Comparison of ENCODE assay signal across 10 cellular contexts in genomic region chr2:230124792-230125452, GRCh38. TPM values are rescaled to one million over a fixed set of nuclear protein-coding genes. Genes with fewer than 3 reads are reported as not detected.
DNase-seq lines count a peak whose midpoint lies in the region; ATAC-seq, FAIRE-seq and TF ChIP-seq lines count a peak whose summit lies in the region.
"Had no signal": no experiment of that assay in that cellular context is flagged by ENCODE, and none has a peak within 500 bp of the region (broad histone marks: within the 10 kb centered on the region; RNA-seq: fewer than 3 reads in every experiment).

No MANE protein-coding gene starts in this region.

- RAD21 ChIA-PET in GM12878 (lab: Charles Lee; ENCODE audit: unreplicated experiment) = no interaction called here

- H3K4me3 ChIP-seq in HL-60 (replicated peaks; ENCODE audit: insufficient read depth, low read length) (peak overlapping the region; percentile 12; the same call in 1 of the 2 replicates), GM12878 (peak overlapping the region; percentile 3; the same call in 1 of the 2 replicates), thoracic aorta (peak overlapping the region; percentile 5), ovary (no peak overlapping the region)

- H3K27me3 ChIP-seq in HL-60 (ENCODE audit: insufficient read depth, poor library complexity, severe bottlenecking) (no peaks in the 10 kb centered on the region), GM12878 (replicated peaks in 1 of 2; ENCODE audit: control insufficient read depth in 2 of 2, insufficient read depth in 2 of 2, low read length in 1 of 2) (no peaks in the 10 kb centered on the region), thoracic aorta (replicated peaks; ENCODE audit: insufficient read depth) (no peaks in the 10 kb centered on the region), ovary (no peaks in the 10 kb centered on the region)

- H3K27ac ChIP-seq in HL-60 (replicated peaks) (peak overlapping the region; percentile 85), GM12878 (ENCODE audit: control insufficient read depth, insufficient read depth) (no peak overlapping the region), thoracic aorta (no peak overlapping the region), ovary (no peak overlapping the region)
- H3K27ac ChIP-seq: epithelial cell of prostate had no signal

- H3K9me3 ChIP-seq in GM12878 (replicated peaks; ENCODE audit: control insufficient read depth, insufficient read depth, low read length) = no peaks in the 10 kb centered on the region; the same call in 2 of the 3 replicates
- no peaks in the 10 kb centered on the region for H3K9me3 ChIP-seq in thoracic aorta
- no peaks in the 10 kb centered on the region for H3K9me3 ChIP-seq in ovary

- no TSS peak for BruUV-seq in GM12878 (replicated peaks; lab: Mats Ljungman, UMichigan)

- ATAC-seq in GM12878 = peak; percentile 82
- no peak for ATAC-seq in thoracic aorta (ENCODE audit: insufficient number of reproducible peaks, low FRiP score, low read depth)
- ATAC-seq in GM18520 (IDR thresholded peaks at IDR 0.05; ENCODE audit: unreplicated experiment) = no peak

- in situ Hi-C loops in GM12878 (cut with MboI) = no loop called here

- H3K4me1 ChIP-seq in GM12878 (ENCODE audit: control insufficient read depth, insufficient read depth, low read length) (0 out of 2 replicates have a peak, but pooled peaks cover 4% of the 10 kb centered on the region), thoracic aorta (ENCODE audit: control insufficient read depth in 1 of 2, low read depth in 2 of 2) (no peaks in the 10 kb centered on the region), ovary (ENCODE audit: insufficient read depth) (no peaks in the 10 kb centered on the region)

- no peaks in the 10 kb centered on the region for H4K20me1 ChIP-seq in GM12878 (ENCODE audit: control insufficient read depth, insufficient read depth)

- SMC1A ChIA-PET in GM12878 (lab: Charles Lee; ENCODE audit: uncharacterized antibody, unreplicated experiment) = no interaction called here

- no peak for TF ChIP-seq RAD21 in GM12878 (IDR thresholded peaks at IDR 0.05; ENCODE audit: insufficient read depth, low read depth, low read length)

- H3K36me3 ChIP-seq in GM12878 (ENCODE audit: control insufficient read depth in 2 of 2, insufficient read depth in 2 of 2, low read length in 1 of 2) (no peaks in the 10 kb centered on the region), thoracic aorta (no peaks in the 10 kb centered on the region), ovary (no peaks in the 10 kb centered on the region)

- no peak for TF ChIP-seq POLR2A in GM12878 (IDR thresholded peaks at IDR 0.05; ENCODE audit: low read depth, low read length)
- no peak for TF ChIP-seq POLR2A in ovary (IDR thresholded peaks at IDR 0.05)

- intact Hi-C loops in GM12878 (cut with micrococcal nuclease; ENCODE audit: unreplicated experiment) = no loop called here
- intact Hi-C loops in ovary (cut with DNase I) = no loop called here

- peak overlapping the region; percentile 68 for H2AFZ ChIP-seq in GM12878 (ENCODE audit: control insufficient read depth, low read depth, low read length)

- POLR2A ChIA-PET in GM12878 (lab: Charles Lee) = interaction anchor here (0.6 kb wide), 1 partner anchor 53 kb away, joined by 3 read pairs; no protein-coding TSS in a partner anchor

- DNase-seq in GM20000 (ENCODE audit: low spot score) (peak; percentile 33), HL-60 (ENCODE audit: low read depth in 1 of 2, low spot score in 1 of 2) (peak; percentile 82 to 95), GM12878 (ENCODE audit: low read depth, low spot score) (no peak), thoracic aorta (ENCODE audit: low spot score) (no peak), ovary (no peak)
- DNase-seq in effector CD8-positive, alpha-beta T cell (lab: John Stamatoyannopoulos, UW) = no peak
- DNase-seq: activated T-cell treated with anti-CD3 and anti-CD28 coated beads for 4 hours, NCI-H187 treated with DMSO at 0.1 percent for 48 hours had no signal

- H3K9ac ChIP-seq in GM12878 (ENCODE audit: control insufficient read depth, insufficient read depth, low read length) = no peak overlapping the region

- TF ChIP-seq EP300 in GM12878 (IDR thresholded peaks at IDR 0.05; ENCODE audit: borderline replicate concordance in 1 of 2, control insufficient read depth in 1 of 2, low read depth in 2 of 2, low read length in 2 of 2) = no peak
- no peak for TF ChIP-seq EP300 in ovary (IDR thresholded peaks at IDR 0.05)

- no peak for FAIRE-seq in GM12878 (lab: Jason Lieb, UNC)

- H3K79me2 ChIP-seq in GM12878 (ENCODE audit: control insufficient read depth, insufficient read depth, low read length) = no peaks in the 10 kb centered on the region

- CTCF ChIA-PET in GM12878 (lab: Yijun Ruan, JAX) = interaction anchor here (0.5 to 0.7 kb wide), 3 partner anchors 58 to 673 kb away, joined by 3 to 4 read pairs (median 3); no protein-coding TSS in a partner anchor

- TF ChIP-seq CTCF in GM20000 (IDR thresholded peaks at IDR 0.05; ENCODE audit: extremely low read depth, missing control alignments) = no peak
- no peak for TF ChIP-seq CTCF in HL-60 (IDR thresholded peaks at IDR 0.05; ENCODE audit: insufficient read depth, low read length)
- no peak for TF ChIP-seq CTCF in GM12878 (IDR thresholded peaks at IDR 0.05 in 2 of 3, conservative IDR thresholded peaks at IDR 0.05 in 1 of 3; ENCODE audit: control insufficient read depth in 2 of 3, extremely low read depth in 1 of 3, insufficient read depth in 1 of 3, low read depth in 3 of 3, low read length in 3 of 3)
- TF ChIP-seq CTCF in thoracic aorta (IDR thresholded peaks at IDR 0.05) = no peak
- no peak for TF ChIP-seq CTCF in ovary (IDR thresholded peaks at IDR 0.05)

- peak overlapping the region; percentile 40 for H3K4me2 ChIP-seq in GM12878 (ENCODE audit: control insufficient read depth, insufficient read depth)

- WGBS in GM12878 (ENCODE audit: insufficient coverage, insufficient replicate concordance, low lambda C conversion rate, missing lambda C conversion rate) = 1% methylated on average over 10 of the region's 10 CpGs
- 71 to 77% (median 73%) methylated on average over 10 of the region's 10 CpGs for WGBS in ovary, 3 donors

TF ChIP-seq in GM12878, 131 proteins besides CTCF, POLR2A, EP300 and RAD21 (continues in another document):
- TF ChIP-seq, protein P1, sequence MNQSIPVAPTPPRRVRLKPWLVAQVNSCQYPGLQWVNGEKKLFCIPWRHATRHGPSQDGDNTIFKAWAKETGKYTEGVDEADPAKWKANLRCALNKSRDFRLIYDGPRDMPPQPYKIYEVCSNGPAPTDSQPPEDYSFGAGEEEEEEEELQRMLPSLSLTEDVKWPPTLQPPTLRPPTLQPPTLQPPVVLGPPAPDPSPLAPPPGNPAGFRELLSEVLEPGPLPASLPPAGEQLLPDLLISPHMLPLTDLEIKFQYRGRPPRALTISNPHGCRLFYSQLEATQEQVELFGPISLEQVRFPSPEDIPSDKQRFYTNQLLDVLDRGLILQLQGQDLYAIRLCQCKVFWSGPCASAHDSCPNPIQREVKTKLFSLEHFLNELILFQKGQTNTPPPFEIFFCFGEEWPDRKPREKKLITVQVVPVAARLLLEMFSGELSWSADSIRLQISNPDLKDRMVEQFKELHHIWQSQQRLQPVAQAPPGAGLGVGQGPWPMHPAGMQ (IDR thresholded peaks at IDR 0.05; ENCODE audit: borderline replicate concordance) = no peak
- 0 out of 2 replicates have a peak, but pooled peaks have one; percentile 26 for TF ChIP-seq DPF2 (IDR thresholded peaks at IDR 0.05)

RNA-seq across cellular contexts. Expression of gene SLC16A14, which starts 56.2 kb away (rescaled TPM):
- total RNA-seq in GM12878 (2013; cell fraction: nucleolus; rRNA removed) = 7.1 and 7.7 TPM in 2 replicates
- 4.5 and 5.9 TPM in 2 replicates for total RNA-seq in GM12878 (2014; rRNA removed)
- total RNA-seq in GM12878 (2014; rRNA removed; fragmentation: Illumina TruSeq; extraction: Trizol) = 3.6 and 4.2 TPM in 2 replicates
- total RNA-seq in GM12878 (2021) = 5.6 and 6.4 TPM in 2 replicates
- 0.84 TPM for polyA plus RNA-seq in GM12878 (2011; ENCODE audit: low read depth)
- not detected in 2 replicates for polyA plus RNA-seq in GM12878 (2011; rRNA removed)
- 0.02 TPM in 1 of 2 replicates, not detected in the other for polyA plus RNA-seq in GM12878 (2011; cell fraction: cytosol; rRNA removed)
- polyA plus RNA-seq in GM12878 (2011; cell fraction: nucleus; rRNA removed) = not detected in 2 replicates
- 1.1 and 1.6 TPM in 2 replicates for polyA plus RNA-seq in GM12878 (2012)
- 3.9 and 4.1 TPM in 2 replicates for polyA plus RNA-seq in GM12878 (2014; fragmentation: Illumina TruSeq; extraction: Trizol)
- 1 to 10 TPM in 1 of 2 experiments, under 1 TPM in 1; 0.87 to 1.6 TPM for polyA plus RNA-seq in GM12878 (2014; fragmentation: Nextera tagmentation; extraction: Ambion mirVana)
- 2.9 and 5.0 TPM in 2 replicates for polyA plus RNA-seq in GM12878 (2014; rRNA removed)
- 1 to 10 TPM; 3.9 to 4.6 TPM for polyA plus RNA-seq in GM12878 (2016; fragmentation: Nextera tagmentation; extraction: Ambion mirVana)
- not detected in 2 replicates for polyA minus RNA-seq in GM12878 (2011; rRNA and poly(A)+ RNA removed)
- not detected in 2 replicates for polyA minus RNA-seq in GM12878 (2011; cell fraction: cytosol; rRNA and poly(A)+ RNA removed)
- polyA minus RNA-seq in GM12878 (2011; cell fraction: nucleus; rRNA and poly(A)+ RNA removed) = not detected in 2 replicates
- 1 to 10 TPM in 1 of 2 donors, under 1 TPM in 1; 0.54 to 3.0 TPM for total RNA-seq in thoracic aorta
- 10 to 100 TPM in 5 of 7 donors, 1 to 10 TPM in 2; 3.4 to 29.8 (median 11.2) TPM for total RNA-seq in ovary
- 1 to 10 TPM; 6.1 to 8.1 TPM for polyA plus RNA-seq in ovary

Comparison
In these comparisons a context has a peak if more than half of its experiments do, and no peak if none do; other contexts are left out.
1. DNase-seq: peak in GM20000 (single experiment) and HL-60 (2 of 2); none in GM12878 (single experiment), thoracic aorta (single experiment), effector CD8-positive, alpha-beta T cell (single experiment) and ovary (0 of 5).